ENCODE assay signal across 11 cellular contexts in the genomic region with DNA sequence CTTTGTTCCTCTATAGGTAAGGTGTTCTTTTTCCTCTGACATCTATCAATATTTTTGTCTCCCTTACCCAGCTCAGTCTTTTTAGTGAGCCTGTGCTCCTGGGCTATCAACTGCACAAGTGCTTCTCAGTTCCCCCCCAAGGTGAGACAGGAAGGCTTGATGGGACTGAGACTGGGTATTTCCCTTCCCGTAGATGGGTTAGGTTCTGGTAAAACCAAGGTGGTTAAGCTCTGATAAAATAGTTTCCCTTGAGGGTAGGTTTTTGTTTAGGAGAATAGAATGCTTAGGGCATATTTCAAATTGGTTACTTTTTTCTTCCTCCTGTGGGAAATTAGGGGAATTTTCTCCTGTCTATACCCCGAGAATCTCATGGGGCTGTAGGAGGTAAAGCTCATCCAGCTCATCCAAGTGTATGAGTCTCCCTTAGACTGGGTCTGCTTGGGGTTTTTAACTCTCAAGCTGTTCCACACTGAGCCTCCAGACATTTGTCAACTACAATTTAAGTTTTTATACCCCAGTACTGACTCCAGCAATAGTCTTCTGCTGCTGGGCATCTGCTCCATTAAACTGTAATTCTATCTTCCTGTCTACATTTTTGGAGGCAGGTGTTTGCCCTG. TPM values are rescaled to one million over a fixed set of nuclear protein-coding genes. Genes with fewer than 3 reads are reported as not detected.
DNase-seq lines count a peak whose midpoint lies in the region; ATAC-seq and TF ChIP-seq lines count a peak whose summit lies in the region.
"Had no signal": no experiment of that assay in that cellular context is flagged by ENCODE, and none has a peak within 500 bp of the region (broad histone marks: within the 10 kb centered on the region; RNA-seq: fewer than 3 reads in every experiment).

No MANE protein-coding gene starts in this region.

- CTCF ChIA-PET in activated B cell treated with CpG ODN at 0.5 μM for 24 hours (lab: Charles Lee), result no interaction called here

- H3K36me3 ChIP-seq in ascending aorta, result peaks cover 0 to 4% of the 10 kb centered on the region in 2 donors

- peak; percentile 75 for ATAC-seq in GM18498 (IDR thresholded peaks at IDR 0.05; ENCODE audit: unreplicated experiment)
- peak; percentile 88 for ATAC-seq in GM19395 (IDR thresholded peaks at IDR 0.05; ENCODE audit: unreplicated experiment)
- peak; percentile 89 for ATAC-seq in HG02885 (IDR thresholded peaks at IDR 0.05; ENCODE audit: poor library complexity, unreplicated experiment)
- peak; percentile 86 for ATAC-seq in activated B cell treated with CpG ODN at 0.5 μM for 24 hours (ENCODE audit: low read depth)
- ATAC-seq in right cardiac atrium, result no peak

- H3K36me3 Mint-ChIP-seq in activated B cell treated with CpG ODN at 0.5 μM for 24 hours (ENCODE audit: low read depth), result peaks cover 26% of the 10 kb centered on the region

- no peak overlapping the region for H3K4me3 Mint-ChIP-seq in activated B cell treated with CpG ODN at 0.5 μM for 24 hours

- no peak for TF ChIP-seq CTCF in activated B cell treated with CpG ODN at 0.5 μM for 24 hours (IDR thresholded peaks at IDR 0.05)
- TF ChIP-seq CTCF in ascending aorta (IDR thresholded peaks at IDR 0.05), result no peak

- POLR2A ChIA-PET in activated B cell treated with CpG ODN at 0.5 μM for 24 hours (lab: Charles Lee), result interaction anchor here (1.2 to 1.6 kb wide), 4 partner anchors 14 to 73 kb away, joined by 3 to 7 read pairs (median 6); a partner anchor contains a TSS

- peaks cover 63% of the 10 kb centered on the region for H3K4me1 Mint-ChIP-seq in activated B cell treated with CpG ODN at 0.5 μM for 24 hours

- peak overlapping the region; percentile 82 for H3K27ac Mint-ChIP-seq in activated B cell treated with CpG ODN at 0.5 μM for 24 hours

- intact Hi-C loops in activated B cell treated with CpG ODN at 0.5 μM for 24 hours (cut with micrococcal nuclease) (loop anchor here (2.0 kb wide), 2 partner anchors 35 to 73 kb away; a partner anchor contains a TSS), ascending aorta (cut with DNase I) (no loop called here), right cardiac atrium (cut with DNase I) (no loop called here)

- H3K9me3 Mint-ChIP-seq in activated B cell treated with CpG ODN at 0.5 μM for 24 hours, result no peaks in the 10 kb centered on the region

- 91% methylated on average over 2 of the region's 2 CpGs for WGBS in right cardiac atrium

- H3K27me3 ChIP-seq in ascending aorta, result no peaks in the 10 kb centered on the region
- H3K27me3 ChIP-seq in right cardiac atrium (ENCODE audit: control insufficient read depth, insufficient read depth), result no peaks in the 10 kb centered on the region
- H3K27me3 ChIP-seq: spleen had no signal

- H3K4me1 ChIP-seq in ascending aorta (peaks cover 0 to 11% of the 10 kb centered on the region in 2 donors), right cardiac atrium (ENCODE audit: control insufficient read depth, insufficient read depth, low read length) (peaks cover 6% of the 10 kb centered on the region)

- H3K9me3 ChIP-seq in ascending aorta (no peaks in the 10 kb centered on the region), right cardiac atrium (ENCODE audit: control insufficient read depth, low read length) (no peaks in the 10 kb centered on the region)
- H3K9me3 ChIP-seq: spleen had no signal

- H3K27ac ChIP-seq in ascending aorta (peak overlapping the region in 1 of 2 donors; percentile 26), right cardiac atrium (ENCODE audit: low read length) (no peak overlapping the region)
- H3K27ac ChIP-seq: spleen had no signal

- no peak for DNase-seq in activated B cell treated with CpG ODN at 0.5 μM for 24 hours
- DNase-seq in SKM-1 (lab: John Stamatoyannopoulos, UW; ENCODE audit: unreplicated experiment), result no peak
- no peak for DNase-seq in LoVo (ENCODE audit: low spot score)
- no peak for DNase-seq in ascending aorta (ENCODE audit: low spot score in 2 of 2)
- DNase-seq in right cardiac atrium, result no peak
- DNase-seq: H7, spleen had no signal

- no peaks in the 10 kb centered on the region for H3K27me3 Mint-ChIP-seq in activated B cell treated with CpG ODN at 0.5 μM for 24 hours

- H3K4me3 ChIP-seq in ascending aorta (no peak overlapping the region), right cardiac atrium (ENCODE audit: low read length) (no peak overlapping the region)
- H3K4me3 ChIP-seq: spleen had no signal

RNA-seq across cellular contexts. Expression of a gene that starts 44.9 kb away (rescaled TPM):
- total RNA-seq in activated B cell treated with CpG ODN at 0.5 μM for 24 hours (34.8 and 40.2 TPM in 2 replicates), ascending aorta (13.3 TPM), right cardiac atrium (10 to 100 TPM; 20.2 to 39.1 (median 25.1) TPM)
- polyA plus RNA-seq in right cardiac atrium, result 12.9 TPM

RNA-seq across cellular contexts. Expression of a gene that starts 55.4 kb away (rescaled TPM):
- total RNA-seq in activated B cell treated with CpG ODN at 0.5 μM for 24 hours, result 0.20 and 0.51 TPM in 2 replicates
- total RNA-seq in ascending aorta, result not detected
- total RNA-seq in right cardiac atrium, result under 1 TPM in 2 of 4 donors, not detected in 2; 0.18 to 0.29 TPM
- polyA plus RNA-seq in right cardiac atrium, result 0.09 TPM
- total RNA-seq: M059J had no signal

Comparison
In these comparisons a context has a peak if more than half of its experiments do, and no peak if none do; other contexts are left out.
1. ATAC-seq: peak in GM18498 (single experiment), GM19395 (single experiment), HG02885 (single experiment) and activated B cell treated with CpG ODN at 0.5 μM for 24 hours (single experiment); none in right cardiac atrium (0 of 2).